23 cellular contexts compared by ENCODE assay signal in the genomic region with DNA sequence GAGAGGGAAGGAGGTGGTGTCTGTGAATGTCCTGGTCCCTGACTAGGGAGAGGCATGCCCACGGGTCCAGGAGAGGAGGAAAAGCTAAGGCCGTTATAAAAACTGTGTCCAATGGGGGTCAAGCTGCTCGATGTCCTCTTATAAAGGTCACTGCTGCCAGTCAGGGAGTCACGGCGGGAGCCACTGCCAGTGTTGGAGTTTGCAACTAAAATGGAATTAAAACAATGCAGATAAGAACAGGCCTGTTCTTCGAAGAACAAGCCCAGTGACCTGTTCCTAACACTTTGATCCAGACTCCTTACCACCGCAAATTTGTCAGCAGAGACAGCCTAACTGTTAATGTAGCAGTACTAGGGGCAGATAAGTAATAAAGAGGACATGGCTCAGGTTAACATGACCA. TPM values are rescaled to one million over a fixed set of nuclear protein-coding genes. Genes with fewer than 3 reads are reported as not detected.
DNase-seq lines count a peak whose midpoint lies in the region; ATAC-seq and TF ChIP-seq lines count a peak whose summit lies in the region.
"Had no signal": no experiment of that assay in that cellular context is flagged by ENCODE, and none has a peak within 500 bp of the region (broad histone marks: within the 10 kb centered on the region; RNA-seq: fewer than 3 reads in every experiment).

No MANE protein-coding gene starts in this region.

- peaks cover 63% of the 10 kb centered on the region for H3K36me3 Mint-ChIP-seq in activated CD4-positive, alpha-beta T cell treated with anti-CD3 and anti-CD28 coated beads, Interleukin-2, amount 10 ng/mL, durations not matched to agents 7 days and 5 days (ENCODE audit: low read depth)
- H3K36me3 Mint-ChIP-seq in activated CD4-positive, alpha-beta T cell treated with anti-CD3 and anti-CD28 coated beads for 36 hours (ENCODE audit: low read depth) = peaks cover 73% of the 10 kb centered on the region
- peaks cover 41% of the 10 kb centered on the region for H3K36me3 Mint-ChIP-seq in chondrocyte (ENCODE audit: low read depth)
- H3K36me3 Mint-ChIP-seq in stimulated activated naive B cell treated with anti-CD40 and anti-IgM and Interleukin-4, amounts not matched to agents 10 μg/mL and 1 μg/mL and 100 μg/mL, for 72 hours = peaks cover 45 to 71% of the 10 kb centered on the region in 2 donors

- H3K27ac Mint-ChIP-seq in activated CD4-positive, alpha-beta T cell treated with anti-CD3 and anti-CD28 coated beads, Interleukin-2, amount 10 ng/mL, durations not matched to agents 7 days and 5 days = peak overlapping the region; percentile 26
- no peak overlapping the region for H3K27ac Mint-ChIP-seq in activated CD4-positive, alpha-beta T cell treated with anti-CD3 and anti-CD28 coated beads for 36 hours
- H3K27ac Mint-ChIP-seq in chondrocyte (ENCODE audit: unreplicated experiment) = peak overlapping the region; percentile 53
- H3K27ac Mint-ChIP-seq in stimulated activated naive B cell treated with anti-CD40 and anti-IgM and Interleukin-4, amounts not matched to agents 10 μg/mL and 1 μg/mL and 100 μg/mL, for 72 hours = peak overlapping the region; percentile 77
- H3K27ac Mint-ChIP-seq: activated CD8-positive, alpha-beta T cell treated with anti-CD3 and anti-CD28 coated beads for 36 hours; B cell had no signal

- H3K9me3 Mint-ChIP-seq in activated CD4-positive, alpha-beta T cell treated with anti-CD3 and anti-CD28 coated beads, Interleukin-2, amount 10 ng/mL, durations not matched to agents 7 days and 5 days = no peaks in the 10 kb centered on the region
- no peaks in the 10 kb centered on the region for H3K9me3 Mint-ChIP-seq in activated CD4-positive, alpha-beta T cell treated with anti-CD3 and anti-CD28 coated beads for 36 hours (ENCODE audit: low read depth)
- no peaks in the 10 kb centered on the region for H3K9me3 Mint-ChIP-seq in chondrocyte (ENCODE audit: low read depth)
- H3K9me3 Mint-ChIP-seq in stimulated activated naive B cell treated with anti-CD40 and anti-IgM and Interleukin-4, amounts not matched to agents 10 μg/mL and 1 μg/mL and 100 μg/mL, for 72 hours = no peaks in the 10 kb centered on the region
- H3K9me3 Mint-ChIP-seq: activated CD8-positive, alpha-beta T cell treated with anti-CD3 and anti-CD28 coated beads for 36 hours; activated T-cell treated with anti-CD3 and anti-CD28 coated beads, Interleukin-2, amount 50 U/mL, for 4 hours had no signal

- CTCF ChIA-PET in activated CD4-positive, alpha-beta T cell treated with anti-CD3 and anti-CD28 coated beads, Interleukin-2, amount 10 ng/mL, durations not matched to agents 7 days and 5 days (lab: Charles Lee) = interaction anchor here (1.3 kb wide), 1 partner anchor 24 kb away, joined by 3 read pairs; no protein-coding TSS in a partner anchor
- CTCF ChIA-PET in activated CD4-positive, alpha-beta T cell treated with anti-CD3 and anti-CD28 coated beads for 36 hours (lab: Charles Lee) = interaction anchor here (1.5 kb wide), 1 partner anchor 12 kb away, joined by 3 read pairs; no protein-coding TSS in a partner anchor

- H3K4me1 Mint-ChIP-seq in activated CD4-positive, alpha-beta T cell treated with anti-CD3 and anti-CD28 coated beads, Interleukin-2, amount 10 ng/mL, durations not matched to agents 7 days and 5 days = peaks cover 5% of the 10 kb centered on the region
- peaks cover 10% of the 10 kb centered on the region for H3K4me1 Mint-ChIP-seq in activated CD4-positive, alpha-beta T cell treated with anti-CD3 and anti-CD28 coated beads for 36 hours
- peaks cover 73% of the 10 kb centered on the region for H3K4me1 Mint-ChIP-seq in chondrocyte (ENCODE audit: low read depth)
- H3K4me1 Mint-ChIP-seq in stimulated activated naive B cell treated with anti-CD40 and anti-IgM and Interleukin-4, amounts not matched to agents 10 μg/mL and 1 μg/mL and 100 μg/mL, for 72 hours = peaks cover 4 to 24% of the 10 kb centered on the region in 2 donors

- no peaks in the 10 kb centered on the region for H3K27me3 Mint-ChIP-seq in activated CD4-positive, alpha-beta T cell treated with anti-CD3 and anti-CD28 coated beads, Interleukin-2, amount 10 ng/mL, durations not matched to agents 7 days and 5 days
- no peaks in the 10 kb centered on the region for H3K27me3 Mint-ChIP-seq in activated CD4-positive, alpha-beta T cell treated with anti-CD3 and anti-CD28 coated beads for 36 hours
- H3K27me3 Mint-ChIP-seq in chondrocyte (ENCODE audit: low read depth) = no peaks in the 10 kb centered on the region
- H3K27me3 Mint-ChIP-seq in stimulated activated naive B cell treated with anti-CD40 and anti-IgM and Interleukin-4, amounts not matched to agents 10 μg/mL and 1 μg/mL and 100 μg/mL, for 72 hours = no peaks in the 10 kb centered on the region
- H3K27me3 Mint-ChIP-seq: activated CD8-positive, alpha-beta T cell treated with anti-CD3 and anti-CD28 coated beads for 36 hours; B cell had no signal

- no peak for ATAC-seq in activated CD4-positive, alpha-beta T cell treated with anti-CD3 and anti-CD28 coated beads for 36 hours
- peak; percentile 84 for ATAC-seq in left ventricle myocardium superior
- no peak for ATAC-seq in stimulated activated naive B cell treated with anti-CD40 and anti-IgM and Interleukin-4, amounts not matched to agents 10 μg/mL and 1 μg/mL and 100 μg/mL, for 72 hours (replicated peaks)
- ATAC-seq: activated CD8-positive, alpha-beta T cell treated with anti-CD3 and anti-CD28 coated beads for 36 hours; activated T-cell treated with anti-CD3 and anti-CD28 coated beads, Interleukin-2, amount 50 U/mL, for 4 hours; stimulated activated naive CD8-positive, alpha-beta T cell treated with anti-CD3 and anti-CD28 coated beads, Interleukin-15, Interleukin-2, amounts not matched to agents 100 U/mL and 50 U/mL, for 24 hours had no signal

- DNase-seq in activated CD4-positive, alpha-beta T cell treated with anti-CD3 and anti-CD28 coated beads, Interleukin-2, amount 10 ng/mL, durations not matched to agents 7 days and 5 days = no peak
- DNase-seq in activated CD4-positive, alpha-beta T cell treated with anti-CD3 and anti-CD28 coated beads for 36 hours = no peak
- DNase-seq in chondrocyte (ENCODE audit: low spot score) = no peak
- peak; percentile 68 for DNase-seq in left ventricle myocardium superior
- DNase-seq in stimulated activated naive B cell treated with anti-CD40 and anti-IgM and Interleukin-4, amounts not matched to agents 10 μg/mL and 1 μg/mL and 100 μg/mL, for 72 hours = no peak
- no peak for DNase-seq in anterior cingulate cortex (lab: John Stamatoyannopoulos, UW)
- DNase-seq in NCI-H345 (lab: John Stamatoyannopoulos, UW) = no peak
- no peak for DNase-seq in NCI-H446 (lab: John Stamatoyannopoulos, UW)
- DNase-seq: activated CD8-positive, alpha-beta T cell treated with anti-CD3 and anti-CD28 coated beads for 36 hours; activated naive CD4-positive, alpha-beta T cell treated with anti-CD3 and anti-CD28 coated beads, Interleukin-2, amount 50 U/mL, for 16 hours; activated T-cell treated with anti-CD3 and anti-CD28 coated beads, Interleukin-2, amount 50 U/mL, for 4 hours; colonic mucosa; DND-41; KBM-7; midbrain; NCI-H1436 treated with DMSO at 0.1 percent for 48 hours; NCI-H526; psoas muscle; small intestine; stimulated activated CD4-positive, alpha-beta T cell treated with anti-CD3 and anti-CD28 coated beads, Interleukin-4, amount 100 ng/mL, for 1 hour; stimulated activated naive CD8-positive, alpha-beta T cell treated with anti-CD3 and anti-CD28 coated beads, Interleukin-15, Interleukin-2, amounts not matched to agents 100 U/mL and 50 U/mL, for 24 hours; upper lobe of left lung had no signal

- no peak overlapping the region for H3K4me3 Mint-ChIP-seq in activated CD4-positive, alpha-beta T cell treated with anti-CD3 and anti-CD28 coated beads, Interleukin-2, amount 10 ng/mL, durations not matched to agents 7 days and 5 days
- H3K4me3 Mint-ChIP-seq in activated CD4-positive, alpha-beta T cell treated with anti-CD3 and anti-CD28 coated beads for 36 hours = no peak overlapping the region
- H3K4me3 Mint-ChIP-seq in chondrocyte (ENCODE audit: unreplicated experiment) = no peak overlapping the region
- H3K4me3 Mint-ChIP-seq in stimulated activated naive B cell treated with anti-CD40 and anti-IgM and Interleukin-4, amounts not matched to agents 10 μg/mL and 1 μg/mL and 100 μg/mL, for 72 hours = no peak overlapping the region
- H3K4me3 Mint-ChIP-seq: activated CD8-positive, alpha-beta T cell treated with anti-CD3 and anti-CD28 coated beads for 36 hours; activated T-cell treated with anti-CD3 and anti-CD28 coated beads, Interleukin-2, amount 50 U/mL, for 4 hours; B cell had no signal

- intact Hi-C loops in activated CD4-positive, alpha-beta T cell treated with anti-CD3 and anti-CD28 coated beads for 36 hours (cut with DNase I, micrococcal nuclease) = no loop called here
- intact Hi-C loops in left ventricle myocardium superior (cut with micrococcal nuclease) = no loop called here

- POLR2A ChIA-PET in activated CD4-positive, alpha-beta T cell treated with anti-CD3 and anti-CD28 coated beads, Interleukin-2, amount 10 ng/mL, durations not matched to agents 7 days and 5 days (lab: Charles Lee) = no interaction called here
- POLR2A ChIA-PET in activated CD4-positive, alpha-beta T cell treated with anti-CD3 and anti-CD28 coated beads for 36 hours (lab: Charles Lee) = no interaction called here

- no peak for TF ChIP-seq CTCF in chondrocyte (IDR thresholded peaks at IDR 0.05)

RNA-seq across cellular contexts. Expression of a gene that starts 56.1 kb away (rescaled TPM):
- total RNA-seq in activated CD4-positive, alpha-beta T cell treated with anti-CD3 and anti-CD28 coated beads, Interleukin-2, amount 10 ng/mL, durations not matched to agents 7 days and 5 days = under 1 TPM; 0.10 to 0.12 TPM
- total RNA-seq in activated CD4-positive, alpha-beta T cell treated with anti-CD3 and anti-CD28 coated beads for 36 hours = under 1 TPM; 0.18 to 0.37 TPM
- total RNA-seq in chondrocyte = 46.8 to 69.3 TPM (median 47.3 TPM) in 3 replicates
- 19.6 TPM for total RNA-seq in left ventricle myocardium superior

Comparison
In these comparisons a context has a peak if more than half of its experiments do, and no peak if none do; other contexts are left out.
1. RNA of a gene that starts 56.1 kb away (total RNA-seq): 46.8 to 69.3 TPM in chondrocyte and 19.6 TPM in left ventricle myocardium superior (single experiment); 0.18 to 0.37 TPM in activated CD4-positive, alpha-beta T cell treated with anti-CD3 and anti-CD28 coated beads for 36 hours and 0.10 to 0.12 TPM in activated CD4-positive, alpha-beta T cell treated with anti-CD3 and anti-CD28 coated beads, Interleukin-2, amount 10 ng/mL, durations not matched to agents 7 days and 5 days; every median in the first group is over 10 times any median in the second.